In genomic region chr5:138755084-138755748, GRCh38 we compare ENCODE assay signal across 9 cellular contexts.
A peak's percentile ranks its signal among the peaks of the same experiment; 100 is the strongest.
DNase-seq lines count a peak whose midpoint lies in the region; ATAC-seq and TF ChIP-seq lines count a peak whose summit lies in the region.
"Had no signal": no experiment of that assay in that cellular context is flagged by ENCODE, and none has a peak within 500 bp of the region (broad histone marks: within the 10 kb centered on the region; RNA-seq: fewer than 3 reads in every experiment).

No MANE protein-coding gene starts in this region.

- H3K36me3 ChIP-seq in adipocyte (ENCODE audit: control insufficient read depth, insufficient read depth, low read length, severe bottlenecking), result peaks cover 21% of the 10 kb centered on the region
- H3K36me3 ChIP-seq in mucosa of rectum (ENCODE audit: control insufficient read depth in 2 of 2, insufficient read depth in 2 of 2, low read length in 2 of 2), result peaks cover 3 to 13% of the 10 kb centered on the region in 2 donors

- no peak for TF ChIP-seq CTCF in AG09309 (IDR thresholded peaks at IDR 0.05; ENCODE audit: control insufficient read depth, insufficient read depth, low read depth, low read length, missing control alignments)

- peaks cover 28% of the 10 kb centered on the region for H3K4me1 ChIP-seq in adipocyte (ENCODE audit: control insufficient read depth, insufficient read depth, low read length)
- H3K4me1 ChIP-seq in mucosa of rectum (ENCODE audit: control insufficient read depth in 2 of 2, insufficient read depth in 2 of 2, low read length in 2 of 2), result peaks cover 10 to 20% of the 10 kb centered on the region in 2 donors

- H3K9me3 ChIP-seq in adipocyte (ENCODE audit: control insufficient read depth, low read length) (no peaks in the 10 kb centered on the region), mucosa of rectum (ENCODE audit: control insufficient read depth in 2 of 2, low read length in 2 of 2) (no peaks in the 10 kb centered on the region)

- DNase-seq in AG09309 (ENCODE audit: low read depth) (no peak), adipocyte (ENCODE audit: low read depth) (no peak), MV-4-11 (lab: John Stamatoyannopoulos, UW) (no peak), activated gamma-delta T cell treated with Interleukin-2 at 50 U/mL for 16 hours (no peak)
- DNase-seq: NCI-H1092 treated with DMSO at 0.1 percent for 48 hours had no signal

- H3K9ac ChIP-seq in adipocyte (ENCODE audit: low read length) (peak overlapping the region; percentile 96), mucosa of rectum (ENCODE audit: low read depth in 1 of 2, low read length in 2 of 2) (peak overlapping the region in 1 of 2 donors; percentile 93)

- peak overlapping the region; percentile 97 to 99 for H3K27ac ChIP-seq in mucosa of rectum (ENCODE audit: low read depth in 2 of 2, low read length in 2 of 2)

- peak; percentile 52 for ATAC-seq in GM19463 (IDR thresholded peaks at IDR 0.05; ENCODE audit: unreplicated experiment)
- ATAC-seq in HG03108 (IDR thresholded peaks at IDR 0.05; ENCODE audit: unreplicated experiment), result no peak
- ATAC-seq in HG03460 (IDR thresholded peaks at IDR 0.05; ENCODE audit: unreplicated experiment), result no peak

- no peaks in the 10 kb centered on the region for H3K27me3 ChIP-seq in adipocyte (replicated peaks; ENCODE audit: control insufficient read depth, insufficient read depth, low read length)
- H3K27me3 ChIP-seq in mucosa of rectum (ENCODE audit: control insufficient read depth in 2 of 2, insufficient read depth in 2 of 2, low read length in 2 of 2), result no peaks in the 10 kb centered on the region

- H3K4me3 ChIP-seq in AG09309 (ENCODE audit: control insufficient read depth, low read depth, low read length), result peak overlapping the region; percentile 95
- H3K4me3 ChIP-seq in adipocyte (ENCODE audit: low read length), result peak overlapping the region; percentile 98
- H3K4me3 ChIP-seq in mucosa of rectum (ENCODE audit: low read length in 2 of 2), result peak overlapping the region; percentile 84 to 87
